22 cellular contexts compared by ENCODE assay signal in genomic region chr5:135877570-135878155, GRCh38. TPM values are rescaled to one million over a fixed set of nuclear protein-coding genes. Genes with fewer than 3 reads are reported as not detected.
DNase-seq lines count a peak whose midpoint lies in the region; ATAC-seq, FAIRE-seq and TF ChIP-seq lines count a peak whose summit lies in the region.
"Had no signal": no experiment of that assay in that cellular context is flagged by ENCODE, and none has a peak within 500 bp of the region (broad histone marks: within the 10 kb centered on the region; RNA-seq: fewer than 3 reads in every experiment).

No MANE protein-coding gene starts in this region.

- in situ Hi-C loops in transverse colon (cut with MboI; ENCODE audit: low pct_ligation_motif_present in 1 of 4, low pct_unique_long_range_greater_than_20kb in 1 of 4, low sequenced_read_pairs in 3 of 4): no loop called here

- H3K27ac Mint-ChIP-seq in nephron progenitor cell: peak overlapping the region; percentile 15
- H3K27ac Mint-ChIP-seq: CD8-positive, alpha-beta T cell had no signal

- no peak for TF ChIP-seq CTCF in right atrium auricular region (IDR thresholded peaks at IDR 0.05)
- TF ChIP-seq CTCF in nephron progenitor cell (IDR thresholded peaks at IDR 0.05): no peak
- no peak for TF ChIP-seq CTCF in omental fat pad (IDR thresholded peaks at IDR 0.05)
- no peak for TF ChIP-seq CTCF in transverse colon (IDR thresholded peaks at IDR 0.05)

- H3K27me3 ChIP-seq in right atrium auricular region (no peaks in the 10 kb centered on the region), right cardiac atrium (ENCODE audit: control insufficient read depth, insufficient read depth) (no peaks in the 10 kb centered on the region), transverse colon (no peaks in the 10 kb centered on the region)

- H3K4me3 Mint-ChIP-seq in nephron progenitor cell: no peak overlapping the region
- H3K4me3 Mint-ChIP-seq: CD8-positive, alpha-beta T cell had no signal

- H3K4me1 Mint-ChIP-seq in nephron progenitor cell: peaks cover 22% of the 10 kb centered on the region

- H3K36me3 ChIP-seq in right atrium auricular region (no peaks in the 10 kb centered on the region), transverse colon (no peaks in the 10 kb centered on the region)

- H3K27ac ChIP-seq in right atrium auricular region: no peak overlapping the region
- H3K27ac ChIP-seq in right cardiac atrium (ENCODE audit: low read length): no peak overlapping the region
- H3K27ac ChIP-seq in transverse colon: no peak overlapping the region

- ATAC-seq in Right ventricle myocardium superior (ENCODE audit: poor library complexity) (peak; percentile 23), right cardiac atrium (peak; percentile 28 to 46), omental fat pad (ENCODE audit: low FRiP score) (no peak)
- ATAC-seq: CD8-positive, alpha-beta T cell; HCT116 had no signal

- whole genome bisulfite sequencing in right cardiac atrium: 58% methylated on average over 6 of the region's 6 CpGs
- WGBS in transverse colon (ENCODE audit: low coverage in 1 of 2), 2 donors: 70 to 80% methylated on average over 1 to 6 of the region's 6 CpGs

- TF ChIP-seq EP300 in transverse colon (IDR thresholded peaks at IDR 0.05; ENCODE audit: low read depth): no peak

- H3K9me3 ChIP-seq in right atrium auricular region (no peaks in the 10 kb centered on the region), right cardiac atrium (ENCODE audit: control insufficient read depth, low read length) (no peaks in the 10 kb centered on the region), transverse colon (no peaks in the 10 kb centered on the region)

- no peaks in the 10 kb centered on the region for H3K9me3 Mint-ChIP-seq in nephron progenitor cell
- H3K9me3 Mint-ChIP-seq: CD8-positive, alpha-beta T cell had no signal

- intact Hi-C loops in Right ventricle myocardium superior (cut with DNase I): no loop called here
- intact Hi-C loops in right cardiac atrium (cut with DNase I): no loop called here
- intact Hi-C loops in transverse colon (cut with DNase I; ENCODE audit: low total_unique reads): no loop called here

- DNase-seq in Right ventricle myocardium superior: no peak
- DNase-seq in right atrium auricular region (ENCODE audit: low spot score): no peak
- DNase-seq in right cardiac atrium: no peak
- DNase-seq in nephron progenitor cell: no peak
- DNase-seq in urothelium cell line (ENCODE audit: low spot score): no peak
- DNase-seq in omental fat pad (ENCODE audit: low spot score): no peak
- DNase-seq in activated CD4-positive, alpha-beta T cell treated with anti-CD3 and anti-CD28 coated beads for 4 hours: no peak
- DNase-seq in transverse colon: no peak
- DNase-seq: DMS79, KBM-7, MV-4-11, NCI-H1417, NCI-H187 treated with DMSO at 0.1 percent for 48 hours, NCI-H2171, NCI-H446 treated with DMSO at 0.1 percent for 48 hours, NCI-H748 treated with DMSO at 0.1 percent for 48 hours, OCI-M1, RPMI8226 had no signal

- FAIRE-seq in urothelium cell line (lab: Jason Lieb, UNC): peak; percentile 40

- H3K27me3 Mint-ChIP-seq in nephron progenitor cell (ENCODE audit: low read depth, poor library complexity): peaks cover 24% of the 10 kb centered on the region

- peaks cover 0 to 12% of the 10 kb centered on the region in 2 donors for H3K4me1 ChIP-seq in right atrium auricular region
- H3K4me1 ChIP-seq in right cardiac atrium (ENCODE audit: control insufficient read depth, insufficient read depth, low read length): peaks cover 5% of the 10 kb centered on the region
- H3K4me1 ChIP-seq in transverse colon: peaks cover 0 to 5% (median 2%) of the 10 kb centered on the region in 4 donors

- no peaks in the 10 kb centered on the region for H3K36me3 Mint-ChIP-seq in nephron progenitor cell (ENCODE audit: low read depth)
- H3K36me3 Mint-ChIP-seq: CD8-positive, alpha-beta T cell had no signal

- no peak for TF ChIP-seq POLR2A in transverse colon (IDR thresholded peaks at IDR 0.05)

- H3K4me3 ChIP-seq in right atrium auricular region (no peak overlapping the region), right cardiac atrium (ENCODE audit: low read length) (no peak overlapping the region), transverse colon (no peak overlapping the region)

RNA-seq across cellular contexts. Expression of gene IL9, which starts 18.0 kb away (rescaled TPM):
- total RNA-seq in Right ventricle myocardium superior (not detected), right atrium auricular region (not detected), right cardiac atrium (not detected), omental fat pad (not detected), transverse colon (not detected)
- not detected for polyA plus RNA-seq in right cardiac atrium
- total RNA-seq: A172; CD8-positive, alpha-beta T cell had no signal
- polyA plus RNA-seq: BJ had no signal

RNA-seq across cellular contexts. Expression of gene SLC25A48, which starts 43.2 kb away (rescaled TPM):
- total RNA-seq in Right ventricle myocardium superior (not detected), right atrium auricular region (not detected), right cardiac atrium (not detected), omental fat pad (under 1 TPM in 1 of 4 donors, not detected in 3; 0.32 TPM), transverse colon (1 to 10 TPM in 2 of 4 donors, under 1 TPM in 1, not detected in 1; 0.48 to 2.6 (median 1.8) TPM)
- 0.25 TPM for polyA plus RNA-seq in right cardiac atrium
- total RNA-seq: A172; CD8-positive, alpha-beta T cell had no signal
- polyA plus RNA-seq: BJ had no signal
